Comparison of ENCODE assay signal across 10 cellular contexts in genomic region chr6:111626446-111626845, GRCh38. TPM values are rescaled to one million over a fixed set of nuclear protein-coding genes. Genes with fewer than 3 reads are reported as not detected.
A peak's percentile ranks its signal among the peaks of the same experiment; 100 is the strongest.
DNase-seq lines count a peak whose midpoint lies in the region; ATAC-seq and TF ChIP-seq lines count a peak whose summit lies in the region.
"Had no signal": no experiment of that assay in that cellular context is flagged by ENCODE, and none has a peak within 500 bp of the region (broad histone marks: within the 10 kb centered on the region; RNA-seq: fewer than 3 reads in every experiment).

No MANE protein-coding gene starts in this region.

- no peak for TF ChIP-seq POLR2A in gastrocnemius medialis (IDR thresholded peaks at IDR 0.05)

- no peaks in the 10 kb centered on the region for H3K36me3 ChIP-seq in gastrocnemius medialis

- TF ChIP-seq CTCF in gastrocnemius medialis (IDR thresholded peaks at IDR 0.05 in 4 of 5, conservative IDR thresholded peaks at IDR 0.05 in 1 of 5) = no peak

- intact Hi-C loops in Right ventricle myocardium superior (cut with DNase I) = no loop called here
- intact Hi-C loops in gastrocnemius medialis (cut with DNase I; ENCODE audit: low total_unique reads) = loop anchor here (5.0 kb wide), 1 partner anchor 144 kb away; the partner anchor contains the start of gene REV3L
- intact Hi-C loops in posterior vena cava (cut with DNase I) = no loop called here

- peak; percentile 64 for ATAC-seq in Right ventricle myocardium superior (ENCODE audit: poor library complexity)
- peak; percentile 17 to 30 for ATAC-seq in gastrocnemius medialis
- ATAC-seq in GM19455 (IDR thresholded peaks at IDR 0.05; ENCODE audit: unreplicated experiment) = no peak
- ATAC-seq in GM19328 (IDR thresholded peaks at IDR 0.05; ENCODE audit: unreplicated experiment) = no peak
- ATAC-seq: T-helper 17 cell had no signal

- H3K4me1 ChIP-seq in gastrocnemius medialis = peaks cover 19 to 38% of the 10 kb centered on the region in 2 donors

- no peaks in the 10 kb centered on the region for H3K27me3 ChIP-seq in gastrocnemius medialis

- peak overlapping the region; percentile 40 to 52 (median 48) for H3K4me3 ChIP-seq in gastrocnemius medialis

- DNase-seq in GM03348 (ENCODE audit: low spot score) (peak; percentile 31), NCI-H69 (lab: John Stamatoyannopoulos, UW) (peak; percentile 11), Right ventricle myocardium superior (peak; percentile 63), gastrocnemius medialis (no peak), posterior vena cava (ENCODE audit: low spot score) (no peak)
- no peak for DNase-seq in stimulated activated CD4-positive, alpha-beta T cell treated with anti-CD3 and anti-CD28 coated beads, Interleukin-15, amount 100 ng/mL, for 24 hours
- DNase-seq: activated naive CD8-positive, alpha-beta T cell treated with anti-CD3 and anti-CD28 coated beads, Interleukin-2, amount 10 ng/mL, durations not matched to agents 7 days and 5 days; T-helper 17 cell had no signal

- peak overlapping the region; percentile 70 to 77 (median 74) for H3K27ac ChIP-seq in gastrocnemius medialis

- in situ Hi-C loops in gastrocnemius medialis (cut with MboI; ENCODE audit: low sequenced_read_pairs in 4 of 4) = loop anchor here (25.0 kb wide), 2 partner anchors 264 to 364 kb away; a partner anchor contains a TSS

- H3K9me3 ChIP-seq in gastrocnemius medialis = no peaks in the 10 kb centered on the region

RNA-seq across cellular contexts. Expression of gene TRAF3IP2, which starts 20.8 kb away (rescaled TPM):
- total RNA-seq in Right ventricle myocardium superior = 10.0 TPM
- 10 to 100 TPM; 11.0 to 31.1 (median 17.3) TPM for total RNA-seq in gastrocnemius medialis
- total RNA-seq in posterior vena cava = 10 to 100 TPM; 21.1 to 44.9 TPM

Comparison
In these comparisons a context has a peak if more than half of its experiments do, and no peak if none do; other contexts are left out.
1. DNase-seq: peak in GM03348 (single experiment), NCI-H69 (single experiment) and Right ventricle myocardium superior (single experiment); none in gastrocnemius medialis (0 of 2), posterior vena cava (single experiment) and stimulated activated CD4-positive, alpha-beta T cell treated with anti-CD3 and anti-CD28 coated beads, Interleukin-15, amount 100 ng/mL, for 24 hours (single experiment).
2. ATAC-seq: peak in Right ventricle myocardium superior (single experiment) and gastrocnemius medialis (2 of 2); none in GM19455 (single experiment) and GM19328 (single experiment).